9 cellular contexts compared by ENCODE assay signal in genomic region chr19:55486971-55487883, GRCh38. TPM values are rescaled to one million over a fixed set of nuclear protein-coding genes. Genes with fewer than 3 reads are reported as not detected.
A peak's percentile ranks its signal among the peaks of the same experiment; 100 is the strongest.
DNase-seq lines count a peak whose midpoint lies in the region; ATAC-seq and TF ChIP-seq lines count a peak whose summit lies in the region.
"Had no signal": no experiment of that assay in that cellular context is flagged by ENCODE, and none has a peak within 500 bp of the region (broad histone marks: within the 10 kb centered on the region; RNA-seq: fewer than 3 reads in every experiment).

No MANE protein-coding gene starts in this region.

- ATAC-seq in activated CD8-positive, alpha-beta T cell treated with anti-CD3 and anti-CD28 coated beads for 36 hours, result peak; percentile 62
- no peak for ATAC-seq in GM21619 (IDR thresholded peaks at IDR 0.05; ENCODE audit: unreplicated experiment)

- H3K4me1 Mint-ChIP-seq in activated CD8-positive, alpha-beta T cell treated with anti-CD3 and anti-CD28 coated beads for 36 hours (ENCODE audit: low read depth), result peaks cover 19% of the 10 kb centered on the region

- H3K4me3 ChIP-seq in epithelial cell of proximal tubule (ENCODE audit: low read depth, low read length), result peak overlapping the region; percentile 25
- H3K4me3 ChIP-seq in neural cell (ENCODE audit: low read length), result peak overlapping the region; percentile 47
- no peak overlapping the region for H3K4me3 ChIP-seq in tibial nerve

- peak overlapping the region; percentile 11 for H3K4me3 Mint-ChIP-seq in activated CD8-positive, alpha-beta T cell treated with anti-CD3 and anti-CD28 coated beads for 36 hours

- H3K27me3 Mint-ChIP-seq in activated CD8-positive, alpha-beta T cell treated with anti-CD3 and anti-CD28 coated beads for 36 hours, result peaks cover 2% of the 10 kb centered on the region

- no peaks in the 10 kb centered on the region for H4K20me1 ChIP-seq in neural cell (ENCODE audit: insufficient read depth)

- H3K9ac ChIP-seq in neural cell (ENCODE audit: low read length), result peak overlapping the region; percentile 95

- peak overlapping the region; percentile 80 for H3K27ac Mint-ChIP-seq in activated CD8-positive, alpha-beta T cell treated with anti-CD3 and anti-CD28 coated beads for 36 hours

- peaks cover 0 to 85% (median 45%) of the 10 kb centered on the region in 4 donors for H3K4me1 ChIP-seq in tibial nerve

- no peaks in the 10 kb centered on the region for H3K9me3 Mint-ChIP-seq in activated CD8-positive, alpha-beta T cell treated with anti-CD3 and anti-CD28 coated beads for 36 hours

- TF ChIP-seq POLR2A in tibial nerve (IDR thresholded peaks at IDR 0.05), result peak in 1 of 2 donors; percentile 5

- H3K9me3 ChIP-seq in neural cell (ENCODE audit: low read length), result no peaks in the 10 kb centered on the region
- H3K9me3 ChIP-seq in tibial nerve, result no peaks in the 10 kb centered on the region

- no peak overlapping the region for H3K27ac ChIP-seq in neural cell (ENCODE audit: low read length)
- peak overlapping the region; percentile 68 to 97 (median 90) for H3K27ac ChIP-seq in tibial nerve

- TF ChIP-seq EP300 in neural cell (conservative IDR thresholded peaks at IDR 0.05; ENCODE audit: poor library complexity, severe bottlenecking), result no peak
- TF ChIP-seq EP300 in tibial nerve (IDR thresholded peaks at IDR 0.05), result peak in 1 of 2 donors; percentile 46

- H3K9me2 ChIP-seq in neural cell (ENCODE audit: insufficient read depth, low read length), result no peaks in the 10 kb centered on the region

- H3K4me2 ChIP-seq in neural cell (ENCODE audit: low read length), result no peak overlapping the region

- H3K36me3 Mint-ChIP-seq in activated CD8-positive, alpha-beta T cell treated with anti-CD3 and anti-CD28 coated beads for 36 hours (ENCODE audit: low read depth), result no peaks in the 10 kb centered on the region

- POLR2A ChIA-PET in activated CD8-positive, alpha-beta T cell treated with anti-CD3 and anti-CD28 coated beads for 36 hours (lab: Charles Lee), result interaction anchor here (0.8 to 3.5 kb wide), 4 partner anchors 11 to 160 kb away, joined by 3 to 22 read pairs (median 6); partner anchors contain the start of genes ZNF579 and ZNF628

- CTCF ChIA-PET in activated CD8-positive, alpha-beta T cell treated with anti-CD3 and anti-CD28 coated beads for 36 hours (lab: Charles Lee), result interaction anchor here (0.9 to 5.6 kb wide), 4 partner anchors 11 to 20 kb away, joined by 3 to 31 read pairs (median 4); no protein-coding TSS in a partner anchor

- DNase-seq in A172 (ENCODE audit: low spot score), result peak; percentile 94
- DNase-seq in HT-29 (ENCODE audit: low spot score), result peak; percentile 52
- peak; percentile 84 for DNase-seq in activated CD8-positive, alpha-beta T cell treated with anti-CD3 and anti-CD28 coated beads for 36 hours
- peak; percentile 59 for DNase-seq in epithelial cell of proximal tubule (ENCODE audit: low read depth)
- DNase-seq in tibial nerve (ENCODE audit: low spot score in 2 of 2), result peak; percentile 57 to 74
- no peak for DNase-seq in NK-92 (lab: John Stamatoyannopoulos, UW; ENCODE audit: unreplicated experiment)

- peaks cover 14% of the 10 kb centered on the region for H3K79me2 ChIP-seq in neural cell (replicated peaks; ENCODE audit: insufficient read depth, low read length)

- intact Hi-C loops in activated CD8-positive, alpha-beta T cell treated with anti-CD3 and anti-CD28 coated beads for 36 hours (cut with micrococcal nuclease), result no loop called here

- TF ChIP-seq RAD21 in neural cell (conservative IDR thresholded peaks at IDR 0.05), result no peak

- no peak for TF ChIP-seq CTCF in activated CD8-positive, alpha-beta T cell treated with anti-CD3 and anti-CD28 coated beads for 36 hours (IDR thresholded peaks at IDR 0.05)
- TF ChIP-seq CTCF in epithelial cell of proximal tubule (conservative IDR thresholded peaks at IDR 0.05; ENCODE audit: low read depth, low read length) (no peak), neural cell (IDR thresholded peaks at IDR 0.05; ENCODE audit: poor library complexity, severe bottlenecking) (no peak), tibial nerve (IDR thresholded peaks at IDR 0.05) (no peak)

- H3K27me3 ChIP-seq in neural cell (ENCODE audit: insufficient read depth, low read depth, low read length), result no peaks in the 10 kb centered on the region
- H3K27me3 ChIP-seq in tibial nerve, result no peaks in the 10 kb centered on the region

- no peaks in the 10 kb centered on the region for H3F3A ChIP-seq in neural cell (ENCODE audit: insufficient read depth, low read length, poor library complexity, severe bottlenecking)

- 21 to 24% methylated on average over 17 to 25 of the region's 26 CpGs for WGBS in tibial nerve, 2 donors

- no peak overlapping the region for H2AFZ ChIP-seq in neural cell (ENCODE audit: low read depth, low read length)

- H3K36me3 ChIP-seq in neural cell (ENCODE audit: insufficient read depth, low read length), result no peaks in the 10 kb centered on the region
- peaks cover 0 to 16% (median 0%) of the 10 kb centered on the region in 3 donors for H3K36me3 ChIP-seq in tibial nerve

TF ChIP-seq in neural cell, 6 proteins besides CTCF, POLR2A, EP300 and RAD21:
- TF ChIP-seq REST (IDR thresholded peaks at IDR 0.05; ENCODE audit: borderline replicate concordance) (no peak), SMC3 (conservative IDR thresholded peaks at IDR 0.05; ENCODE audit: poor library complexity) (no peak), MXI1 (conservative IDR thresholded peaks at IDR 0.05; ENCODE audit: poor library complexity, severe bottlenecking) (no peak), POLR2AphosphoS5 (IDR thresholded peaks at IDR 0.05) (no peak), EZH2 (IDR thresholded peaks at IDR 0.05; ENCODE audit: borderline replicate concordance, insufficient read depth, low read length, poor library complexity, severe bottlenecking) (no peak), TAF1 (IDR thresholded peaks at IDR 0.05; ENCODE audit: low read depth) (no peak)

RNA-seq across cellular contexts. Expression of gene SSC5D, which starts 1.0 kb away (rescaled TPM):
- total RNA-seq in A172 (2014; rRNA removed; shearing (Covaris generic)), result 1.1 and 1.2 TPM in 2 replicates
- 0.18 TPM in 1 of 2 replicates, not detected in the other for total RNA-seq in HT-29 (2014; rRNA removed; shearing (Covaris generic))
- under 1 TPM; 0.67 to 0.70 TPM for total RNA-seq in activated CD8-positive, alpha-beta T cell treated with anti-CD3 and anti-CD28 coated beads for 36 hours
- total RNA-seq in epithelial cell of proximal tubule, result 0.86 TPM in 1 of 2 replicates, not detected in the other
- 0.45 and 1.4 TPM in 2 replicates for polyA plus RNA-seq in neural cell
- polyA minus RNA-seq in neural cell, result 0.81 and 1.5 TPM in 2 replicates
- 10 to 100 TPM in 1 of 4 donors, 1 to 10 TPM in 3; 3.9 to 14.5 (median 7.2) TPM for total RNA-seq in tibial nerve

RNA-seq across cellular contexts. Expression of gene NAT14, which starts 2.2 kb away (rescaled TPM):
- 56.2 and 65.7 TPM in 2 replicates for total RNA-seq in A172 (2014; rRNA removed; shearing (Covaris generic))
- 28.9 and 34.9 TPM in 2 replicates for total RNA-seq in HT-29 (2014; rRNA removed; shearing (Covaris generic))
- 10 to 100 TPM; 18.9 to 19.9 TPM for total RNA-seq in activated CD8-positive, alpha-beta T cell treated with anti-CD3 and anti-CD28 coated beads for 36 hours
- total RNA-seq in epithelial cell of proximal tubule (29.0 and 29.2 TPM in 2 replicates), tibial nerve (1 to 10 TPM; 3.1 to 8.0 (median 4.3) TPM)
- polyA plus RNA-seq in neural cell, result 129 and 145 TPM in 2 replicates
- 31.1 and 39.7 TPM in 2 replicates for polyA minus RNA-seq in neural cell

RNA-seq across cellular contexts. Expression of gene ZNF628, which starts 10.8 kb away (rescaled TPM):
- 4.1 and 4.8 TPM in 2 replicates for total RNA-seq in A172 (2014; rRNA removed; shearing (Covaris generic))
- total RNA-seq in HT-29 (2014; rRNA removed; shearing (Covaris generic)), result 29.9 TPM in 2 replicates
- total RNA-seq in activated CD8-positive, alpha-beta T cell treated with anti-CD3 and anti-CD28 coated beads for 36 hours, result 1 to 10 TPM; 8.4 to 8.6 TPM
- total RNA-seq in epithelial cell of proximal tubule, result 4.2 and 6.2 TPM in 2 replicates
- polyA plus RNA-seq in neural cell, result 0.37 and 0.68 TPM in 2 replicates
- polyA minus RNA-seq in neural cell, result 1.5 and 1.9 TPM in 2 replicates
- 10 to 100 TPM in 1 of 4 donors, 1 to 10 TPM in 3; 3.5 to 16.8 (median 4.0) TPM for total RNA-seq in tibial nerve

RNA-seq across cellular contexts. Expression of gene C19orf85, which starts 22.7 kb away (rescaled TPM):
- total RNA-seq in A172 (2014; rRNA removed; shearing (Covaris generic)), result 0.07 TPM in 1 of 2 replicates, not detected in the other
- total RNA-seq in HT-29 (2014; rRNA removed; shearing (Covaris generic)), result 0.41 and 0.83 TPM in 2 replicates
- not detected for total RNA-seq in activated CD8-positive, alpha-beta T cell treated with anti-CD3 and anti-CD28 coated beads for 36 hours
- total RNA-seq in epithelial cell of proximal tubule, result not detected in 2 replicates
- 0.19 and 3.0 TPM in 2 replicates for polyA plus RNA-seq in neural cell
- not detected in 2 replicates for polyA minus RNA-seq in neural cell
- total RNA-seq in tibial nerve, result not detected
- total RNA-seq: frontal cortex had no signal

RNA-seq across cellular contexts. Expression of gene ISOC2, which starts 25.8 kb away (rescaled TPM):
- total RNA-seq in A172 (2014; rRNA removed; shearing (Covaris generic)), result 114 and 139 TPM in 2 replicates
- total RNA-seq in HT-29 (2014; rRNA removed; shearing (Covaris generic)), result 323 and 339 TPM in 2 replicates
- 10 to 100 TPM; 29.0 to 29.3 TPM for total RNA-seq in activated CD8-positive, alpha-beta T cell treated with anti-CD3 and anti-CD28 coated beads for 36 hours
- 58.7 and 71.2 TPM in 2 replicates for total RNA-seq in epithelial cell of proximal tubule
- 47.7 and 48.1 TPM in 2 replicates for polyA plus RNA-seq in neural cell
- polyA minus RNA-seq in neural cell, result 21.8 and 23.4 TPM in 2 replicates
- 10 to 100 TPM; 38.0 to 80.4 (median 65.9) TPM for total RNA-seq in tibial nerve

Comparison
In these comparisons a context has a peak if more than half of its experiments do, and no peak if none do; other contexts are left out.
1. H3K4me3 ChIP-seq: peak in epithelial cell of proximal tubule (single experiment) and neural cell (single experiment); none in tibial nerve (0 of 4).